8 cellular contexts compared by ENCODE assay signal in the genomic region with DNA sequence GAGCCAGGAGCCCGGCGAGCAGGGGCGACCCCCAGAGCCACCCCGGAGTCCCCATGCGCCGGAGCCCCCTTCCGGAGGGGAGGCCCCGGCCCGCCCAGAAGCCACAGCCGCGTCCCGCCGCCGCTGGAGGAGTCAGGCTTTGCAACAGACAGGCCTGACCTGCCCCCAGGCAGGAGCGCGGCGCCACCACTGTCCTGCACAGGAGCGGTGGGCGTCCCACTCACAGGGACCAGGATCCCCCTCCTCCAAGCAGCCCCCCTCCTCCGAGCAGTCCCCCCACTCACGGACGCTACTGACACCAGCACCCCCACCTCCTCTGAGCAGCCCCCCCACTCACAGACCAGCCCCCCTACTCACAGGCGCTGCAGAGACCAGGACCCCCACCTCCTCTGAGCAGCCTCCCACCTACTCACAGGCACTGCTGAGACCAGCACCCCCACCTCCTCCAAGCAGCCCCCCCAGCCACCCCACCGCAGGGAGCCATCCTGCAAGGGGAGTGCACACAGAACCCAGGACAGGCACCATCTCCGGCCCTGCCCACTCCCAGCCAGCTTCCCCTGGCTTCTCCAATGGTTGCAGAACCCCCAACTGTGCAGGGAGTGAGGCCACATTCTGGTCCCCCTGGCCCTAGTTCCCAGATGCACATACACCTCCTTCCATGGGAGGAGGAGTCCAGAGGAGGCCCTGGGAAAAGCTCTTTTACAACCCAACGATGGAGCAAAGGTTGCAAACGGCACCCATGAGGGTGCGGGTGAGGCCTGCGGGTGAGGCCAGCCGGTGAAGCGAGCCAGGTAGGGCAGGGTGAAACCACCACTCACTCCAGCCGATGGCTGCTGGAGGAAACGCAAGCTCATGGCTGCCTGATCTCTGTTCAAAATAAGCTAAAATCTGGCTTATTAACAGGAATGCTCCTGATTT.
A peak's percentile ranks its signal among the peaks of the same experiment; 100 is the strongest.
DNase-seq lines count a peak whose midpoint lies in the region; TF ChIP-seq lines count a peak whose summit lies in the region.

No MANE protein-coding gene starts in this region.

- H3K79me2 ChIP-seq in hepatocyte, result peaks cover 41% of the 10 kb centered on the region

- peak; percentile 67 for DNase-seq in NCI-H748 (lab: John Stamatoyannopoulos, UW; ENCODE audit: unreplicated experiment)
- DNase-seq in NCI-H748 treated with DMSO at 0.1 percent for 48 hours (lab: John Stamatoyannopoulos, UW), result no peak
- peak; percentile 21 for DNase-seq in LHCN-M2 (ENCODE audit: low read depth)
- DNase-seq in activated T-helper 9 cell treated with anti-CD3 and anti-CD28 coated beads, Interleukin-2, amount 50 U/mL, for 16 hours (ENCODE audit: low read depth), result peak; percentile 33
- peak; percentile 79 for DNase-seq in hepatocyte (ENCODE audit: low spot score)
- no peak for DNase-seq in skeletal muscle cell (ENCODE audit: low read depth)
- no peak for DNase-seq in kidney glomerular epithelial cell (lab: John Stamatoyannopoulos, UW)
- no peak for DNase-seq in NCI-H345 (lab: John Stamatoyannopoulos, UW)

- H4K20me1 ChIP-seq in hepatocyte (ENCODE audit: insufficient read depth, poor library complexity, severe bottlenecking), result no peaks in the 10 kb centered on the region

- no peaks in the 10 kb centered on the region for H3K36me3 ChIP-seq in hepatocyte (replicated peaks; ENCODE audit: insufficient read depth, low read depth)

- peak overlapping the region; percentile 96 for H3K4me3 ChIP-seq in hepatocyte
- H3K4me3 ChIP-seq in skeletal muscle cell (ENCODE audit: low read depth, low read length), result peak overlapping the region; percentile 67

- peak overlapping the region; percentile 94 for H2AFZ ChIP-seq in hepatocyte

- H3K4me2 ChIP-seq in hepatocyte, result peak overlapping the region; percentile 96

- no peaks in the 10 kb centered on the region for H3K27me3 ChIP-seq in hepatocyte

- no peaks in the 10 kb centered on the region for H3K9me2 ChIP-seq in hepatocyte (replicated peaks; ENCODE audit: insufficient read depth)

- H3K27ac ChIP-seq in hepatocyte, result peak overlapping the region; percentile 95

- 47% methylated on average over 10 of the region's 33 CpGs for WGBS in hepatocyte (ENCODE audit: low lambda C conversion rate, missing lambda C conversion rate)

- no peaks in the 10 kb centered on the region for H3K9me3 ChIP-seq in hepatocyte (ENCODE audit: low read depth)

- no peak for TF ChIP-seq CTCF in hepatocyte (IDR thresholded peaks at IDR 0.05; ENCODE audit: poor library complexity)

- H3K4me1 ChIP-seq in hepatocyte (ENCODE audit: insufficient read depth), result peaks cover 34% of the 10 kb centered on the region

Comparison
In these comparisons a context has a peak if more than half of its experiments do, and no peak if none do; other contexts are left out.
1. DNase-seq: peak in NCI-H748 (single experiment), LHCN-M2 (single experiment), activated T-helper 9 cell treated with anti-CD3 and anti-CD28 coated beads, Interleukin-2, amount 50 U/mL, for 16 hours (single experiment) and hepatocyte (single experiment); none in NCI-H748 treated with DMSO at 0.1 percent for 48 hours (single experiment), skeletal muscle cell (single experiment), kidney glomerular epithelial cell (single experiment) and NCI-H345 (single experiment).